ENCODE assay signal across 8 cellular contexts in the genomic region with DNA sequence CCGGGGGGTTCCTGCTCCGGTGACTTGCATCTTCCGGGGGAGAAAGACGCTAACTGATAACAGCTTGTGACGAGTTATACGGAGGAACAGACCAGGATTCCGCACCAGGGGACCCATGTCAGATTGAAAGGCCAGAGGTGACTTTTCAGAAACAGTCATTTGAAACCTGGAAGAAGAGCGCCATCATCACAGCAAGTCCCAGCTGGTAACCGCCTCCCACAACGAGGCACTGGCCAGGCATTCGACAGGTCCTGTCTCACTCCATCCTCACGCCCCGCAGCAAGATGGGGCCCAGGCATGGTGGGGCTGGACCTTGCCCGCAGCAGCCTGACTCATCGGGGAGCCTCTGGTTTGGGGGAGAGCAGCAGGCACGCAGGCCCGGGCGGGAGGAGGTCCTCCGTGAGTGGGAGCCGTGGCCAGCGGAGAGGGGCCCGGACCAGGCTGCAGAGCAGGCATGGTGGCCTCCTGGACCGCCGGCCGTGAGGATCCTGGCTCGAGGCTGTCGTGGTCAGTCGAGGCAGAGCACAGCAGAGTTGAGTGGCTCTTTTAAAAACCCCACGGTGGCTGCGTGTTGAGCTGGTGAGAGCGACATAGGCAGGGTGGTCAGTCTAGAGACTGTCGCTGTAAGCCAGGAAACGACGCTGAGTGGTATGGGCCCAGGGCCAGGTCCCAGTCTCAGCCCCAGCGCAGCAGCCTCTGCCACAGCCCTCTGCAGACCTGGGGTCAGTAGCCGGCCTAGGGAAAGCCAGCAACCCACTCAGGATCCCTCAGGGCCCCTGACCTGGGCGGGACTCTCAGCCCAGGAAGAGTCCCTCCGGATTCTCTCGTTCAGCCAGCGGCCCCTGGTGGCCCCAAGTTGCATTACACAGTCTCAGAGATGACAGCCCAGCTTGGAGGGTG.
DNase-seq lines count a peak whose midpoint lies in the region; ATAC-seq and TF ChIP-seq lines count a peak whose summit lies in the region.

No MANE protein-coding gene starts in this region.

- H4K20me1 ChIP-seq in DOHH2 (ENCODE audit: control insufficient read depth, insufficient read depth, low read depth, low read length), result no peaks in the 10 kb centered on the region
- H4K20me1 ChIP-seq in OCI-LY3 (ENCODE audit: insufficient read depth, low read length), result 0 out of 2 replicates have a peak, but pooled peaks cover 3% of the 10 kb centered on the region

- H2AFZ ChIP-seq in OCI-LY3 (ENCODE audit: low read depth, low read length), result no peak overlapping the region

- no peak for TF ChIP-seq EP300 in upper lobe of left lung (IDR thresholded peaks at IDR 0.05)

- intact Hi-C loops in activated T-helper 1 cell treated with anti-CD3 and anti-CD28 coated beads, Interleukin-12 subunit alpha, Interleukin-12 subunit beta, Interleukin-2, Interleukin-4 antibody, amounts not matched to agents 30 ng/mL and 10 ng/mL and 1 ng/mL, durations not matched to agents 14 hours and 24 hours and 36 hours (cut with micrococcal nuclease), result loop anchor here (1.0 to 2.0 kb wide), 3 partner anchors 183 to 257 kb away; partner anchors contain the start of gene ATP11A

- H3K27ac Mint-ChIP-seq in activated T-helper 1 cell treated with anti-CD3 and anti-CD28 coated beads, Interleukin-12 subunit alpha, Interleukin-12 subunit beta, Interleukin-2, Interleukin-4 antibody, amounts not matched to agents 30 ng/mL and 10 ng/mL and 1 ng/mL, durations not matched to agents 14 hours and 24 hours and 36 hours, result peak overlapping the region; percentile 90

- no peak overlapping the region for H3K9ac ChIP-seq in OCI-LY3 (ENCODE audit: low read length)

- H3K4me3 ChIP-seq in DOHH2 (ENCODE audit: low read length) (no peak overlapping the region), HL-60 (replicated peaks; ENCODE audit: insufficient read depth, low read length) (no peak overlapping the region), OCI-LY3 (ENCODE audit: low read length) (no peak overlapping the region), upper lobe of left lung (peak overlapping the region in 1 of 4 donors; percentile 13)

- no peak for TF ChIP-seq POLR2A in upper lobe of left lung (IDR thresholded peaks at IDR 0.05)

- TF ChIP-seq CTCF in DOHH2 (IDR thresholded peaks at IDR 0.05; ENCODE audit: low read depth, low read length, poor library complexity, severe bottlenecking) (peak; percentile 82), HL-60 (IDR thresholded peaks at IDR 0.05; ENCODE audit: insufficient read depth, low read length) (peak; percentile 78), OCI-LY3 (IDR thresholded peaks at IDR 0.05; ENCODE audit: low read depth, low read length) (peak; percentile 92), upper lobe of left lung (IDR thresholded peaks at IDR 0.05) (peak; percentile 84 to 98 (median 90))

- H3K36me3 Mint-ChIP-seq in activated T-helper 1 cell treated with anti-CD3 and anti-CD28 coated beads, Interleukin-12 subunit alpha, Interleukin-12 subunit beta, Interleukin-2, Interleukin-4 antibody, amounts not matched to agents 30 ng/mL and 10 ng/mL and 1 ng/mL, durations not matched to agents 14 hours and 24 hours and 36 hours (ENCODE audit: low read depth), result peaks cover 33% of the 10 kb centered on the region

- H3K9me3 Mint-ChIP-seq in activated T-helper 1 cell treated with anti-CD3 and anti-CD28 coated beads, Interleukin-12 subunit alpha, Interleukin-12 subunit beta, Interleukin-2, Interleukin-4 antibody, amounts not matched to agents 30 ng/mL and 10 ng/mL and 1 ng/mL, durations not matched to agents 14 hours and 24 hours and 36 hours, result peaks cover 13% of the 10 kb centered on the region

- H3K36me3 ChIP-seq in DOHH2 (ENCODE audit: control insufficient read depth, low read length), result peaks cover 2% of the 10 kb centered on the region; the same call in 1 of the 2 replicates
- H3K36me3 ChIP-seq in OCI-LY3 (replicated peaks; ENCODE audit: low read depth, low read length), result peaks cover 3% of the 10 kb centered on the region
- peaks cover 3 to 69% (median 50%) of the 10 kb centered on the region in 4 donors for H3K36me3 ChIP-seq in upper lobe of left lung

- H3K9me2 ChIP-seq in DOHH2 (replicated peaks; ENCODE audit: control insufficient read depth, low read length), result no peaks in the 10 kb centered on the region

- H3K4me1 Mint-ChIP-seq in activated T-helper 1 cell treated with anti-CD3 and anti-CD28 coated beads, Interleukin-12 subunit alpha, Interleukin-12 subunit beta, Interleukin-2, Interleukin-4 antibody, amounts not matched to agents 30 ng/mL and 10 ng/mL and 1 ng/mL, durations not matched to agents 14 hours and 24 hours and 36 hours (ENCODE audit: low read depth), result peaks cover 12% of the 10 kb centered on the region

- H3F3A ChIP-seq in DOHH2 (ENCODE audit: control insufficient read depth, insufficient read depth), result peaks cover 13% of the 10 kb centered on the region

- H3K4me2 ChIP-seq in DOHH2 (ENCODE audit: low read length), result peak overlapping the region; percentile 15
- no peak overlapping the region for H3K4me2 ChIP-seq in OCI-LY3 (ENCODE audit: low read length)

- H3K4me1 ChIP-seq in DOHH2 (ENCODE audit: control insufficient read depth, low read length) (peaks cover 28% of the 10 kb centered on the region), OCI-LY3 (ENCODE audit: low read length) (peaks cover 6% of the 10 kb centered on the region; the same call in 1 of the 2 replicates), upper lobe of left lung (peaks cover 0 to 11% (median 5%) of the 10 kb centered on the region in 4 donors)

- no peak overlapping the region for H3K27ac ChIP-seq in DOHH2 (ENCODE audit: low read depth, low read length)
- H3K27ac ChIP-seq in HL-60 (replicated peaks), result no peak overlapping the region
- H3K27ac ChIP-seq in OCI-LY3 (ENCODE audit: low read length), result no peak overlapping the region
- H3K27ac ChIP-seq in upper lobe of left lung, result peak overlapping the region; percentile 20 to 65 (median 40)

- WGBS in upper lobe of left lung, 2 donors, result 46 to 56% methylated on average over 34 to 37 of the region's 40 CpGs

- H3K9me3 ChIP-seq in DOHH2 (ENCODE audit: control insufficient read depth, insufficient read depth, low read length), result no peaks in the 10 kb centered on the region
- H3K9me3 ChIP-seq in OCI-LY3 (ENCODE audit: insufficient read depth, low read length), result no peaks in the 10 kb centered on the region
- H3K9me3 ChIP-seq in upper lobe of left lung, result no peaks in the 10 kb centered on the region

- peak in 1 of 2 experiments; percentile 79 for DNase-seq in HL-60 (ENCODE audit: low read depth in 1 of 2, low spot score in 1 of 2)
- peak; percentile 24 for DNase-seq in activated T-helper 1 cell treated with anti-CD3 and anti-CD28 coated beads, Interleukin-12 subunit alpha, Interleukin-12 subunit beta, Interleukin-2, Interleukin-4 antibody, amounts not matched to agents 30 ng/mL and 10 ng/mL and 1 ng/mL, durations not matched to agents 14 hours and 24 hours and 36 hours (ENCODE audit: low spot score)
- peak; percentile 82 for DNase-seq in germinal center (ENCODE audit: low spot score)
- peak; percentile 80 for DNase-seq in pons (ENCODE audit: low spot score)
- peak; percentile 77 to 84 for DNase-seq in upper lobe of left lung

- no peaks in the 10 kb centered on the region for H3K79me2 ChIP-seq in DOHH2 (ENCODE audit: control insufficient read depth, low read length)
- H3K79me2 ChIP-seq in OCI-LY3 (ENCODE audit: low read length), result no peaks in the 10 kb centered on the region

- H3K27me3 Mint-ChIP-seq in activated T-helper 1 cell treated with anti-CD3 and anti-CD28 coated beads, Interleukin-12 subunit alpha, Interleukin-12 subunit beta, Interleukin-2, Interleukin-4 antibody, amounts not matched to agents 30 ng/mL and 10 ng/mL and 1 ng/mL, durations not matched to agents 14 hours and 24 hours and 36 hours (ENCODE audit: insufficient read depth), result no peaks in the 10 kb centered on the region

- no peaks in the 10 kb centered on the region for H3K27me3 ChIP-seq in DOHH2 (ENCODE audit: control insufficient read depth, low read length)
- H3K27me3 ChIP-seq in HL-60 (ENCODE audit: insufficient read depth, poor library complexity, severe bottlenecking), result no peaks in the 10 kb centered on the region
- no peaks in the 10 kb centered on the region for H3K27me3 ChIP-seq in OCI-LY3 (ENCODE audit: low read depth, low read length)
- no peaks in the 10 kb centered on the region for H3K27me3 ChIP-seq in upper lobe of left lung

- no peak overlapping the region for H3K4me3 Mint-ChIP-seq in activated T-helper 1 cell treated with anti-CD3 and anti-CD28 coated beads, Interleukin-12 subunit alpha, Interleukin-12 subunit beta, Interleukin-2, Interleukin-4 antibody, amounts not matched to agents 30 ng/mL and 10 ng/mL and 1 ng/mL, durations not matched to agents 14 hours and 24 hours and 36 hours

- ATAC-seq in GM21390 (IDR thresholded peaks at IDR 0.05; ENCODE audit: unreplicated experiment) (peak; percentile 83), upper lobe of left lung (ENCODE audit: low FRiP score in 2 of 2) (peak; percentile 89 to 92)

Comparison
In these comparisons a context has a peak if more than half of its experiments do, and no peak if none do; other contexts are left out.
1. H3K27ac ChIP-seq: peak in upper lobe of left lung (4 of 4); none in DOHH2 (single experiment), HL-60 (single experiment) and OCI-LY3 (single experiment).
2. Peak in every context shown above with its lines, with median percentiles within 50 percentile points of each other: CTCF ChIP-seq.